In genomic region chr13:82758056-82758455, GRCh38 we compare ENCODE assay signal across 11 cellular contexts.
A peak's percentile ranks its signal among the peaks of the same experiment; 100 is the strongest.
DNase-seq lines count a peak whose midpoint lies in the region; ATAC-seq, FAIRE-seq and TF ChIP-seq lines count a peak whose summit lies in the region.
"Had no signal": no experiment of that assay in that cellular context is flagged by ENCODE, and none has a peak within 500 bp of the region (broad histone marks: within the 10 kb centered on the region; RNA-seq: fewer than 3 reads in every experiment).

No MANE protein-coding gene starts in this region.

- no peaks in the 10 kb centered on the region for H3K36me3 ChIP-seq in endodermal cell (ENCODE audit: control insufficient read depth, insufficient read depth, low read length)
- no peaks in the 10 kb centered on the region for H3K36me3 ChIP-seq in pancreas

- H3K4me1 ChIP-seq in endodermal cell (ENCODE audit: control insufficient read depth, insufficient read depth, low read length): no peaks in the 10 kb centered on the region
- H3K4me1 ChIP-seq in pancreas: no peaks in the 10 kb centered on the region

- TF ChIP-seq CTCF in endodermal cell (conservative IDR thresholded peaks at IDR 0.05): peak; percentile 82
- peak; percentile 52 for TF ChIP-seq CTCF in retinal pigment epithelial cell (conservative IDR thresholded peaks at IDR 0.05; ENCODE audit: low read depth, low read length)
- TF ChIP-seq CTCF in pancreas (IDR thresholded peaks at IDR 0.05): no peak

- no peak for ATAC-seq in pancreas

- no peaks in the 10 kb centered on the region for H3K36me3 Mint-ChIP-seq in endodermal cell (ENCODE audit: low read depth)

- intact Hi-C loops in pancreas (cut with DNase I): no loop called here

- no peak overlapping the region for H3K9ac ChIP-seq in endodermal cell (ENCODE audit: extremely low read depth, low read length, poor library complexity, severe bottlenecking)

- H3K9me3 Mint-ChIP-seq in endodermal cell: no peaks in the 10 kb centered on the region
- H3K9me3 Mint-ChIP-seq: stimulated activated naive CD8-positive, alpha-beta T cell treated with anti-CD3 and anti-CD28 coated beads, Interleukin-15, Interleukin-2, amounts not matched to agents 100 ng/mL and 50 ng/mL, for 24 hours had no signal

- H3K27ac ChIP-seq in endodermal cell (ENCODE audit: low read depth, low read length) (no peak overlapping the region), pancreas (no peak overlapping the region)

- peak; percentile 21 for DNase-seq in NCI-H748 (lab: John Stamatoyannopoulos, UW; ENCODE audit: unreplicated experiment)
- DNase-seq in NCI-H748 treated with DMSO at 0.1 percent for 48 hours (lab: John Stamatoyannopoulos, UW): no peak
- DNase-seq in NAMALWA (ENCODE audit: low spot score): peak; percentile 42
- peak; percentile 87 for DNase-seq in endodermal cell
- DNase-seq in retinal pigment epithelial cell (ENCODE audit: low read depth): no peak
- no peak for DNase-seq in RCC 7860 (ENCODE audit: low spot score)
- DNase-seq in NCI-H526 treated with DMSO at 0.1 percent for 48 hours (lab: John Stamatoyannopoulos, UW): no peak
- DNase-seq in pancreas: no peak
- DNase-seq: NCI-H510A had no signal

- 91 to 100% methylated on average over 1 of the region's 1 CpG for WGBS in endodermal cell (ENCODE audit: insufficient coverage in 1 of 2, insufficient read length in 1 of 2), 2 experiments
- 88 to 90% methylated on average over 1 of the region's 1 CpG for WGBS in pancreas, 2 donors

- H3K27me3 ChIP-seq in endodermal cell (ENCODE audit: control insufficient read depth, insufficient read depth, low read length, poor library complexity, severe bottlenecking) (no peaks in the 10 kb centered on the region), pancreas (no peaks in the 10 kb centered on the region)

- FAIRE-seq in RCC 7860 (lab: Jason Lieb, UNC) (no peak), pancreas (lab: Jason Lieb, UNC) (no peak)

- H3K9me3 ChIP-seq in endodermal cell (ENCODE audit: control insufficient read depth, low read length): no peaks in the 10 kb centered on the region
- no peaks in the 10 kb centered on the region for H3K9me3 ChIP-seq in pancreas

- H3K4me3 ChIP-seq in endodermal cell (ENCODE audit: low read length) (no peak overlapping the region), retinal pigment epithelial cell (ENCODE audit: low read length) (no peak overlapping the region), pancreas (no peak overlapping the region)

- no peak overlapping the region for H3K4me3 Mint-ChIP-seq in endodermal cell
- H3K4me3 Mint-ChIP-seq: central memory CD8-positive, alpha-beta T cell; stimulated activated naive CD8-positive, alpha-beta T cell treated with anti-CD3 and anti-CD28 coated beads, Interleukin-15, Interleukin-2, amounts not matched to agents 100 ng/mL and 50 ng/mL, for 24 hours had no signal

- H3K27me3 Mint-ChIP-seq in endodermal cell (ENCODE audit: insufficient read depth): no peaks in the 10 kb centered on the region
- H3K27me3 Mint-ChIP-seq: central memory CD8-positive, alpha-beta T cell; stimulated activated naive CD8-positive, alpha-beta T cell treated with anti-CD3 and anti-CD28 coated beads, Interleukin-15, Interleukin-2, amounts not matched to agents 100 ng/mL and 50 ng/mL, for 24 hours had no signal

- H3K4me1 Mint-ChIP-seq in endodermal cell: no peaks in the 10 kb centered on the region
- H3K4me1 Mint-ChIP-seq: central memory CD8-positive, alpha-beta T cell had no signal

- no peak overlapping the region for H3K27ac Mint-ChIP-seq in endodermal cell
- H3K27ac Mint-ChIP-seq: stimulated activated naive CD8-positive, alpha-beta T cell treated with anti-CD3 and anti-CD28 coated beads, Interleukin-15, Interleukin-2, amounts not matched to agents 100 ng/mL and 50 ng/mL, for 24 hours had no signal

Comparison
In these comparisons a context has a peak if more than half of its experiments do, and no peak if none do; other contexts are left out.
1. DNase-seq: peak in NCI-H748 (single experiment), NAMALWA (single experiment) and endodermal cell (single experiment); none in NCI-H748 treated with DMSO at 0.1 percent for 48 hours (single experiment), retinal pigment epithelial cell (single experiment), RCC 7860 (single experiment), NCI-H526 treated with DMSO at 0.1 percent for 48 hours (single experiment) and pancreas (0 of 6).
2. CTCF ChIP-seq: peak in endodermal cell (single experiment) and retinal pigment epithelial cell (single experiment); none in pancreas (0 of 4).